Comparison of ENCODE assay signal across 1 cellular context in genomic region chr17:29594441-29595090, GRCh38.
A peak's percentile ranks its signal among the peaks of the same experiment; 100 is the strongest.
TF ChIP-seq lines count a peak whose summit lies in the region.

No MANE protein-coding gene starts in this region.

TF ChIP-seq in HepG2, 621 proteins besides CTCF, POLR2A, EP300 and RAD21:
- TF ChIP-seq SKI (IDR thresholded peaks at IDR 0.05; ENCODE audit: partially characterized antibody) (no peak), TGIF2 (CRISPR knock-in tag; IDR thresholded peaks at IDR 0.05) (0 out of 2 replicates have a peak, but pooled peaks have one; percentile 11), MAZ (IDR thresholded peaks at IDR 0.05; ENCODE audit: borderline replicate concordance, low read depth, low read length) (no peak), MAZ (CRISPR knock-in tag; IDR thresholded peaks at IDR 0.05; ENCODE audit: low read depth) (no peak), MYNN (CRISPR knock-in tag; IDR thresholded peaks at IDR 0.05; ENCODE audit: low read depth) (no peak), TRIM24 (CRISPR knock-in tag; IDR thresholded peaks at IDR 0.05) (no peak), EEA1 (CRISPR knock-in tag; IDR thresholded peaks at IDR 0.05; ENCODE audit: borderline replicate concordance) (no peak), CHCHD3 (CRISPR knock-in tag; IDR thresholded peaks at IDR 0.05) (no peak), ZNF331 (CRISPR knock-in tag; IDR thresholded peaks at IDR 0.05) (no peak), AGO1 (IDR thresholded peaks at IDR 0.05; ENCODE audit: low read depth, low read length, poor library complexity, severe bottlenecking) (no peak), SIN3A (IDR thresholded peaks at IDR 0.05; ENCODE audit: borderline replicate concordance, low read depth, low read length) (0 out of 2 replicates have a peak, but pooled peaks have one; percentile 3), KDM1A (CRISPR knock-in tag; IDR thresholded peaks at IDR 0.05) (no peak), ZNF430 (CRISPR knock-in tag; IDR thresholded peaks at IDR 0.05) (no peak), ZNF619 (CRISPR knock-in tag; IDR thresholded peaks at IDR 0.05) (no peak), KLF16 (CRISPR knock-in tag; IDR thresholded peaks at IDR 0.05) (0 out of 4 replicates have a peak, but pooled peaks of 1 of the 2 experiments have one; percentile 6), ZFP62 (CRISPR knock-in tag; IDR thresholded peaks at IDR 0.05) (no peak), SALL1 (CRISPR knock-in tag; IDR thresholded peaks at IDR 0.05) (no peak), ZNF747 (CRISPR knock-in tag; IDR thresholded peaks at IDR 0.05; ENCODE audit: borderline replicate concordance) (no peak), ZBTB39 (CRISPR knock-in tag; IDR thresholded peaks at IDR 0.05) (no peak), HOXD1 (CRISPR knock-in tag; IDR thresholded peaks at IDR 0.05) (no peak), ZSCAN29 (CRISPR knock-in tag; conservative IDR thresholded peaks at IDR 0.05) (no peak), ZFP91 (CRISPR knock-in tag; IDR thresholded peaks at IDR 0.05; ENCODE audit: borderline replicate concordance) (0 out of 2 replicates have a peak, but pooled peaks have one; percentile 10), TEAD3 (CRISPR knock-in tag; optimal IDR thresholded peaks at IDR 0.05; ENCODE audit: borderline replicate concordance) (no peak), HMGXB4 (CRISPR knock-in tag; IDR thresholded peaks at IDR 0.05; ENCODE audit: borderline replicate concordance in 1 of 2, low read depth in 1 of 2) (peak in 1 of 2 experiments; percentile 0; a peak in 1 of 4 replicates), SOX6 (IDR thresholded peaks at IDR 0.05) (no peak), SOX6 (CRISPR knock-in tag; IDR thresholded peaks at IDR 0.05) (no peak)
- TF ChIP-seq, protein P1, sequence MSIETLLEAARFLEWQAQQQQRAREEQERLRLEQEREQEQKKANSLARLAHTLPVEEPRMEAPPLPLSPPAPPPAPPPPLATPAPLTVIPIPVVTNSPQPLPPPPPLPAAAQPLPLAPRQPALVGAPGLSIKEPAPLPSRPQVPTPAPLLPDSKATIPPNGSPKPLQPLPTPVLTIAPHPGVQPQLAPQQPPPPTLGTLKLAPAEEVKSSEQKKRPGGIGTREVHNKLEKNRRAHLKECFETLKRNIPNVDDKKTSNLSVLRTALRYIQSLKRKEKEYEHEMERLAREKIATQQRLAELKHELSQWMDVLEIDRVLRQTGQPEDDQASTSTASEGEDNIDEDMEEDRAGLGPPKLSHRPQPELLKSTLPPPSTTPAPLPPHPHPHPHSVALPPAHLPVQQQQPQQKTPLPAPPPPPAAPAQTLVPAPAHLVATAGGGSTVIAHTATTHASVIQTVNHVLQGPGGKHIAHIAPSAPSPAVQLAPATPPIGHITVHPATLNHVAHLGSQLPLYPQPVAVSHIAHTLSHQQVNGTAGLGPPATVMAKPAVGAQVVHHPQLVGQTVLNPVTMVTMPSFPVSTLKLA (IDR thresholded peaks at IDR 0.05): no peak
- TF ChIP-seq, protein P2, sequence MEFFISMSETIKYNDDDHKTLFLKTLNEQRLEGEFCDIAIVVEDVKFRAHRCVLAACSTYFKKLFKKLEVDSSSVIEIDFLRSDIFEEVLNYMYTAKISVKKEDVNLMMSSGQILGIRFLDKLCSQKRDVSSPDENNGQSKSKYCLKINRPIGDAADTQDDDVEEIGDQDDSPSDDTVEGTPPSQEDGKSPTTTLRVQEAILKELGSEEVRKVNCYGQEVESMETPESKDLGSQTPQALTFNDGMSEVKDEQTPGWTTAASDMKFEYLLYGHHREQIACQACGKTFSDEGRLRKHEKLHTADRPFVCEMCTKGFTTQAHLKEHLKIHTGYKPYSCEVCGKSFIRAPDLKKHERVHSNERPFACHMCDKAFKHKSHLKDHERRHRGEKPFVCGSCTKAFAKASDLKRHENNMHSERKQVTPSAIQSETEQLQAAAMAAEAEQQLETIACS (CRISPR knock-in tag; IDR thresholded peaks at IDR 0.05): no peak
- TF ChIP-seq, protein P3, sequence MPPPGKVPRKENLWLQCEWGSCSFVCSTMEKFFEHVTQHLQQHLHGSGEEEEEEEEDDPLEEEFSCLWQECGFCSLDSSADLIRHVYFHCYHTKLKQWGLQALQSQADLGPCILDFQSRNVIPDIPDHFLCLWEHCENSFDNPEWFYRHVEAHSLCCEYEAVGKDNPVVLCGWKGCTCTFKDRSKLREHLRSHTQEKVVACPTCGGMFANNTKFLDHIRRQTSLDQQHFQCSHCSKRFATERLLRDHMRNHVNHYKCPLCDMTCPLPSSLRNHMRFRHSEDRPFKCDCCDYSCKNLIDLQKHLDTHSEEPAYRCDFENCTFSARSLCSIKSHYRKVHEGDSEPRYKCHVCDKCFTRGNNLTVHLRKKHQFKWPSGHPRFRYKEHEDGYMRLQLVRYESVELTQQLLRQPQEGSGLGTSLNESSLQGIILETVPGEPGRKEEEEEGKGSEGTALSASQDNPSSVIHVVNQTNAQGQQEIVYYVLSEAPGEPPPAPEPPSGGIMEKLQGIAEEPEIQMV (CRISPR knock-in tag; IDR thresholded peaks at IDR 0.05; ENCODE audit: low read depth): no peak
TF ChIP-seq in HepG2: peak in this region for 5.
